1 cellular context compared by ENCODE assay signal in the genomic region with DNA sequence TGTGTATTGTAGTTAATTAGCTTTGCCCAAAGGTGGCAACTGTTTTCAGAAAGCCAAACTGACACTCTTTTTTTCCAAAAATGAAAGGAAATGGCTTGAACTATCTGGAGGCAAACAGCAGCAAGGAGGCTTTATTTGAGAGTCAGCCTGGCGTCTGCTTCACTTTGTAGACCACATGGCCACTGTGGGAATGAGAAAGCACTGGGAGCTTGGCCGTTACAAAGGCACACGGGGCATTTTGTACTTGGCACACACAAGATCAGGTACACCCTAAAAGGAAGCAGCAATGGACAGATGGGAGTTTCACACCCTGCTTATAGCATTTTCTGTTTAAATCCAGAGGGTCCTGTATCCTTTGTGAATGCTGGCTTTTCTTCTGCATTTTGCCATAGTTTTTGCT.
TF ChIP-seq lines count a peak whose summit lies in the region.

No MANE protein-coding gene starts in this region.

TF ChIP-seq in GM23338, 12 proteins besides CTCF, POLR2A, EP300 and RAD21 (continued from another document):
- TF ChIP-seq, protein P1, sequence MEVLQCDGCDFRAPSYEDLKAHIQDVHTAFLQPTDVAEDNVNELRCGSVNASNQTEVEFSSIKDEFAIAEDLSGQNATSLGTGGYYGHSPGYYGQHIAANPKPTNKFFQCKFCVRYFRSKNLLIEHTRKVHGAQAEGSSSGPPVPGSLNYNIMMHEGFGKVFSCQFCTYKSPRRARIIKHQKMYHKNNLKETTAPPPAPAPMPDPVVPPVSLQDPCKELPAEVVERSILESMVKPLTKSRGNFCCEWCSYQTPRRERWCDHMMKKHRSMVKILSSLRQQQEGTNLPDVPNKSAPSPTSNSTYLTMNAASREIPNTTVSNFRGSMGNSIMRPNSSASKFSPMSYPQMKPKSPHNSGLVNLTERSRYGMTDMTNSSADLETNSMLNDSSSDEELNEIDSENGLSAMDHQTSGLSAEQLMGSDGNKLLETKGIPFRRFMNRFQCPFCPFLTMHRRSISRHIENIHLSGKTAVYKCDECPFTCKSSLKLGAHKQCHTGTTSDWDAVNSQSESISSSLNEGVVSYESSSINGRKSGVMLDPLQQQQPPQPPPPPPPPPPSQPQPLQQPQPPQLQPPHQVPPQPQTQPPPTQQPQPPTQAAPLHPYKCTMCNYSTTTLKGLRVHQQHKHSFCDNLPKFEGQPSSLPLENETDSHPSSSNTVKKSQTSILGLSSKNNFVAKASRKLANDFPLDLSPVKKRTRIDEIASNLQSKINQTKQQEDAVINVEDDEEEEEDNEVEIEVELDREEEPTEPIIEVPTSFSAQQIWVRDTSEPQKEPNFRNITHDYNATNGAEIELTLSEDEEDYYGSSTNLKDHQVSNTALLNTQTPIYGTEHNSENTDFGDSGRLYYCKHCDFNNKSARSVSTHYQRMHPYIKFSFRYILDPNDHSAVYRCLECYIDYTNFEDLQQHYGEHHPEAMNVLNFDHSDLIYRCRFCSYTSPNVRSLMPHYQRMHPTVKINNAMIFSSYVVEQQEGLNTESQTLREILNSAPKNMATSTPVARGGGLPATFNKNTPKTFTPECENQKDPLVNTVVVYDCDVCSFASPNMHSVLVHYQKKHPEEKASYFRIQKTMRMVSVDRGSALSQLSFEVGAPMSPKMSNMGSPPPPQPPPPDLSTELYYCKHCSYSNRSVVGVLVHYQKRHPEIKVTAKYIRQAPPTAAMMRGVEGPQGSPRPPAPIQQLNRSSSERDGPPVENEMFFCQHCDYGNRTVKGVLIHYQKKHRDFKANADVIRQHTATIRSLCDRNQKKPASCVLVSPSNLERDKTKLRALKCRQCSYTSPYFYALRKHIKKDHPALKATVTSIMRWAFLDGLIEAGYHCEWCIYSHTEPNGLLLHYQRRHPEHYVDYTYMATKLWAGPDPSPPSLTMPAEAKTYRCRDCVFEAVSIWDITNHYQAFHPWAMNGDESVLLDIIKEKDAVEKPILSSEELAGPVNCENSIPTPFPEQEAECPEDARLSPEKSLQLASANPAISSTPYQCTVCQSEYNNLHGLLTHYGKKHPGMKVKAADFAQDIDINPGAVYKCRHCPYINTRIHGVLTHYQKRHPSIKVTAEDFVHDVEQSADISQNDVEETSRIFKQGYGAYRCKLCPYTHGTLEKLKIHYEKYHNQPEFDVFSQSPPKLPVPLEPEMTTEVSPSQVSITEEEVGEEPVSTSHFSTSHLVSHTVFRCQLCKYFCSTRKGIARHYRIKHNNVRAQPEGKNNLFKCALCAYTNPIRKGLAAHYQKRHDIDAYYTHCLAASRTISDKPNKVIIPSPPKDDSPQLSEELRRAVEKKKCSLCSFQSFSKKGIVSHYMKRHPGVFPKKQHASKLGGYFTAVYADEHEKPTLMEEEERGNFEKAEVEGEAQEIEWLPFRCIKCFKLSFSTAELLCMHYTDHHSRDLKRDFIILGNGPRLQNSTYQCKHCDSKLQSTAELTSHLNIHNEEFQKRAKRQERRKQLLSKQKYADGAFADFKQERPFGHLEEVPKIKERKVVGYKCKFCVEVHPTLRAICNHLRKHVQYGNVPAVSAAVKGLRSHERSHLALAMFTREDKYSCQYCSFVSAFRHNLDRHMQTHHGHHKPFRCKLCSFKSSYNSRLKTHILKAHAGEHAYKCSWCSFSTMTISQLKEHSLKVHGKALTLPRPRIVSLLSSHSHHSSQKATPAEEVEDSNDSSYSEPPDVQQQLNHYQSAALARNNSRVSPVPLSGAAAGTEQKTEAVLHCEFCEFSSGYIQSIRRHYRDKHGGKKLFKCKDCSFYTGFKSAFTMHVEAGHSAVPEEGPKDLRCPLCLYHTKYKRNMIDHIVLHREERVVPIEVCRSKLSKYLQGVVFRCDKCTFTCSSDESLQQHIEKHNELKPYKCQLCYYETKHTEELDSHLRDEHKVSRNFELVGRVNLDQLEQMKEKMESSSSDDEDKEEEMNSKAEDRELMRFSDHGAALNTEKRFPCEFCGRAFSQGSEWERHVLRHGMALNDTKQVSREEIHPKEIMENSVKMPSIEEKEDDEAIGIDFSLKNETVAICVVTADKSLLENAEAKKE (CRISPR knock-in tag; IDR thresholded peaks at IDR 0.05) = no peak
